Comparison of ENCODE assay signal across 8 cellular contexts in genomic region chr22:41799486-41800347, GRCh38. TPM values are rescaled to one million over a fixed set of nuclear protein-coding genes. Genes with fewer than 3 reads are reported as not detected.
DNase-seq lines count a peak whose midpoint lies in the region; ATAC-seq and TF ChIP-seq lines count a peak whose summit lies in the region.

No MANE protein-coding gene starts in this region.

- H3K4me1 ChIP-seq in SJCRH30 (peaks cover 5% of the 10 kb centered on the region; the same call in 1 of the 2 replicates), stomach (peaks cover 20 to 26% (median 24%) of the 10 kb centered on the region in 4 donors)

- H3K9me3 ChIP-seq in SJCRH30 (replicated peaks), result no peaks in the 10 kb centered on the region
- H3K9me3 ChIP-seq in stomach, result no peaks in the 10 kb centered on the region

- ATAC-seq in HG02623 (IDR thresholded peaks at IDR 0.05; ENCODE audit: unreplicated experiment), result peak; percentile 23

- H3K4me3 ChIP-seq in SJCRH30, result peak overlapping the region; percentile 83
- peak overlapping the region; percentile 85 for H3K4me3 ChIP-seq in lower leg skin (ENCODE audit: low read depth, poor library complexity, severe bottlenecking)
- peak overlapping the region; percentile 71 to 95 (median 86) for H3K4me3 ChIP-seq in stomach

- TF ChIP-seq POLR2A in lower leg skin (IDR thresholded peaks at IDR 0.05) (no peak), stomach (IDR thresholded peaks at IDR 0.05) (no peak)

- H3K27me3 ChIP-seq in SJCRH30 (no peaks in the 10 kb centered on the region), stomach (no peaks in the 10 kb centered on the region)

- DNase-seq in NCI-H82 (lab: John Stamatoyannopoulos, UW) (peak; percentile 36), NCI-H82 treated with DMSO at 0.1 percent for 48 hours (lab: John Stamatoyannopoulos, UW; ENCODE audit: unreplicated experiment) (no peak), SJCRH30 (peak; percentile 18 to 27), dermis blood vessel endothelial cell (peak; percentile 46), lower leg skin (ENCODE audit: low spot score in 2 of 2) (peak; percentile 21 to 88), stomach (peak; percentile 36), NCI-H2227 (lab: John Stamatoyannopoulos, UW; ENCODE audit: unreplicated experiment) (no peak)

- WGBS in lower leg skin, 2 donors, result 10 to 11% methylated on average over 22 to 30 of the region's 38 CpGs
- WGBS in stomach, 5 donors, result 10 to 18% (median 13%) methylated on average over 21 to 38 of the region's 38 CpGs

- TF ChIP-seq EP300 in stomach (IDR thresholded peaks at IDR 0.05), result no peak

- no peaks in the 10 kb centered on the region for H3K36me3 ChIP-seq in SJCRH30
- no peaks in the 10 kb centered on the region for H3K36me3 ChIP-seq in stomach

- no peak for TF ChIP-seq CTCF in lower leg skin (IDR thresholded peaks at IDR 0.05)
- no peak for TF ChIP-seq CTCF in stomach (IDR thresholded peaks at IDR 0.05)

- H3K27ac ChIP-seq in SJCRH30 (peak overlapping the region; percentile 68), stomach (peak overlapping the region; percentile 87 to 94 (median 90))

- intact Hi-C loops in lower leg skin (cut with DNase I; ENCODE audit: low total_unique reads), result no loop called here
- intact Hi-C loops in stomach (cut with DNase I; ENCODE audit: low total_unique reads), result no loop called here

RNA-seq across cellular contexts. Expression of gene CCDC134, which starts 0.8 kb away (rescaled TPM):
- 19.8 and 21.2 TPM in 2 replicates for total RNA-seq in SJCRH30 (2014; rRNA removed; shearing (Covaris generic))
- total RNA-seq in dermis blood vessel endothelial cell (6.1 and 6.3 TPM in 2 replicates), lower leg skin (10 to 100 TPM; 12.2 to 15.4 (median 13.1) TPM), stomach (10 to 100 TPM in 2 of 5 donors, 1 to 10 TPM in 2, not detected in 1; 4.9 to 16.5 (median 12.1) TPM)
- polyA plus RNA-seq in stomach, result 1 to 10 TPM in 2 of 3 donors, not detected in 1; 1.6 to 2.5 TPM

RNA-seq across cellular contexts. Expression of gene SREBF2, which starts 33.2 kb away (rescaled TPM):
- total RNA-seq in SJCRH30 (2014; rRNA removed; shearing (Covaris generic)), result 100 and 103 TPM in 2 replicates
- total RNA-seq in dermis blood vessel endothelial cell (46.3 and 110 TPM in 2 replicates), lower leg skin (100 to 1,000 TPM in 2 of 4 donors, 10 to 100 TPM in 2; 91.1 to 122 (median 96.2) TPM), stomach (100 to 1,000 TPM in 1 of 5 donors, 10 to 100 TPM in 4; 41.3 to 159 (median 91.7) TPM)
- polyA plus RNA-seq in stomach, result 10 to 100 TPM; 12.2 to 48.7 (median 29.8) TPM

Comparison
In these comparisons a context has a peak if more than half of its experiments do, and no peak if none do; other contexts are left out.
1. DNase-seq: peak in NCI-H82 (single experiment), SJCRH30 (2 of 2), dermis blood vessel endothelial cell (single experiment), lower leg skin (2 of 2) and stomach (single experiment); none in NCI-H82 treated with DMSO at 0.1 percent for 48 hours (single experiment) and NCI-H2227 (single experiment).
2. Peak in every context shown above with its lines, with median percentiles within 50 percentile points of each other: H3K4me3 ChIP-seq.